1 cellular context compared by ENCODE assay signal in the genomic region with DNA sequence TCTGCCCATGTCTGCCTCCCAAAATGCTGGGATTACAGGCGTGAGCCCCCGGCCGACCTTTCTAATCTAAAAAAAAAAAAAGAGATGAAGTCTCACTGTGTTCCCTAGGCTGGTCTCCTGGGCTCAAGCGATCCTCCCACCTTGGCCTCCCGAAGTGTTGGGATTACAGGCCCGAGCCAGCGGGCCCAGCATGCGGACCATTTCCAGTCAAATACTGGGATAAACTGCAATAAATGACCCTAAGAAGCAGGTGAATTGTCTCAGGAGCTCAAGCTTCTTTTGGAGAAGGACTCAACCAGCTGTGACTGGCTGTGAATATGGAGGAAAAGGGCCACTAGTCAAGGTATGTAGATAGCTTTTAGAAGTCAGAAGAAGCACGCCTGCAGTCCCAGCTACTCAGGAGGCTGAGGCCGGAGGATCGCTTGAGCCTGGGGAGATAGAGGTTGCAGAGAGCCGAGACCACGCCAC.
TF ChIP-seq lines count a peak whose summit lies in the region.

No MANE protein-coding gene starts in this region.

TF ChIP-seq in K562, 482 proteins besides CTCF, POLR2A, EP300 and RAD21 (continued from another document and continues in another):
- TF ChIP-seq, protein P1, sequence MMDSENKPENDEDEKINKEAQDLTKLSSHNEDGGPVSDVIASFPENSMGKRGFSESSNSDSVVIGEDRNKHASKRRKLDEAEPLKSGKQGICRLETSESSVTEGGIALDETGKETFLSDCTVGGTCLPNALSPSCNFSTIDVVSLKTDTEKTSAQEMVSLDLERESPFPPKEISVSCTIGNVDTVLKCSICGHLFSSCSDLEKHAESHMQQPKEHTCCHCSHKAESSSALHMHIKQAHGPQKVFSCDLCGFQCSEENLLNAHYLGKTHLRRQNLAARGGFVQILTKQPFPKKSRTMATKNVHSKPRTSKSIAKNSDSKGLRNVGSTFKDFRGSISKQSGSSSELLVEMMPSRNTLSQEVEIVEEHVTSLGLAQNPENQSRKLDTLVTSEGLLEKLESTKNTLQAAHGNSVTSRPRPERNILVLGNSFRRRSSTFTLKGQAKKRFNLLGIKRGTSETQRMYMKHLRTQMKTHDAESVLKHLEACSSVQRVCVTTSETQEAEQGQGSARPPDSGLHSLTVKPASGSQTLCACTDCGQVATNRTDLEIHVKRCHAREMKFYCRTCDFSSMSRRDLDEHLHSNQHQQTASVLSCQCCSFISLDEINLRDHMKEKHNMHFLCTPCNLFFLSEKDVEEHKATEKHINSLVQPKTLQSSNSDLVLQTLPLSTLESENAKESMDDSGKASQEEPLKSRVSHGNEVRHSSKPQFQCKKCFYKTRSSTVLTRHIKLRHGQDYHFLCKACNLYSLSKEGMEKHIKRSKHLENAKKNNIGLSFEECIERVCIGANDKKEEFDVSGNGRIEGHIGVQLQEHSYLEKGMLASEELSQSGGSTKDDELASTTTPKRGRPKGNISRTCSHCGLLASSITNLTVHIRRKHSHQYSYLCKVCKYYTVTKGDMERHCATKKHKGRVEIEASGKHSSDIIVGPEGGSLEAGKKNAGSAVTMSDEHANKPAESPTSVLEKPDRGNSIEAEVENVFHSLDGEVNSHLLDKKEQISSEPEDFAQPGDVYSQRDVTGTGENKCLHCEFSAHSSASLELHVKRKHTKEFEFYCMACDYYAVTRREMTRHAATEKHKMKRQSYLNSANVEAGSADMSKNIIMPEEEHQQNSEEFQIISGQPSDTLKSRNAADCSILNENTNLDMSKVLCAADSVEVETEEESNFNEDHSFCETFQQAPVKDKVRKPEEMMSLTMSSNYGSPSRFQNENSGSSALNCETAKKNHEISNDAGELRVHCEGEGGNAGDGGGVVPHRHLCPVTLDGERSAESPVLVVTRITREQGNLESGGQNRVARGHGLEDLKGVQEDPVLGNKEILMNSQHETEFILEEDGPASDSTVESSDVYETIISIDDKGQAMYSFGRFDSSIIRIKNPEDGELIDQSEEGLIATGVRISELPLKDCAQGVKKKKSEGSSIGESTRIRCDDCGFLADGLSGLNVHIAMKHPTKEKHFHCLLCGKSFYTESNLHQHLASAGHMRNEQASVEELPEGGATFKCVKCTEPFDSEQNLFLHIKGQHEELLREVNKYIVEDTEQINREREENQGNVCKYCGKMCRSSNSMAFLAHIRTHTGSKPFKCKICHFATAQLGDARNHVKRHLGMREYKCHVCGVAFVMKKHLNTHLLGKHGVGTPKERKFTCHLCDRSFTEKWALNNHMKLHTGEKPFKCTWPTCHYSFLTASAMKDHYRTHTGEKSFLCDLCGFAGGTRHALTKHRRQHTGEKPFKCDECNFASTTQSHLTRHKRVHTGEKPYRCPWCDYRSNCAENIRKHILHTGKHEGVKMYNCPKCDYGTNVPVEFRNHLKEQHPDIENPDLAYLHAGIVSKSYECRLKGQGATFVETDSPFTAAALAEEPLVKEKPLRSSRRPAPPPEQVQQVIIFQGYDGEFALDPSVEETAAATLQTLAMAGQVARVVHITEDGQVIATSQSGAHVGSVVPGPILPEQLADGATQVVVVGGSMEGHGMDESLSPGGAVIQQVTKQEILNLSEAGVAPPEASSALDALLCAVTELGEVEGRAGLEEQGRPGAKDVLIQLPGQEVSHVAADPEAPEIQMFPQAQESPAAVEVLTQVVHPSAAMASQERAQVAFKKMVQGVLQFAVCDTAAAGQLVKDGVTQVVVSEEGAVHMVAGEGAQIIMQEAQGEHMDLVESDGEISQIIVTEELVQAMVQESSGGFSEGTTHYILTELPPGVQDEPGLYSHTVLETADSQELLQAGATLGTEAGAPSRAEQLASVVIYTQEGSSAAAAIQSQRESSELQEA (IDR thresholded peaks at IDR 0.05; ENCODE audit: low read depth): no peak
- TF ChIP-seq FOXK1 (CRISPR knock-in tag; IDR thresholded peaks at IDR 0.05; ENCODE audit: borderline replicate concordance): peak; percentile 68; the same call in 1 of the 2 replicates
- TF ChIP-seq ZBED1 (IDR thresholded peaks at IDR 0.05): no peak
- TF ChIP-seq, protein P2, sequence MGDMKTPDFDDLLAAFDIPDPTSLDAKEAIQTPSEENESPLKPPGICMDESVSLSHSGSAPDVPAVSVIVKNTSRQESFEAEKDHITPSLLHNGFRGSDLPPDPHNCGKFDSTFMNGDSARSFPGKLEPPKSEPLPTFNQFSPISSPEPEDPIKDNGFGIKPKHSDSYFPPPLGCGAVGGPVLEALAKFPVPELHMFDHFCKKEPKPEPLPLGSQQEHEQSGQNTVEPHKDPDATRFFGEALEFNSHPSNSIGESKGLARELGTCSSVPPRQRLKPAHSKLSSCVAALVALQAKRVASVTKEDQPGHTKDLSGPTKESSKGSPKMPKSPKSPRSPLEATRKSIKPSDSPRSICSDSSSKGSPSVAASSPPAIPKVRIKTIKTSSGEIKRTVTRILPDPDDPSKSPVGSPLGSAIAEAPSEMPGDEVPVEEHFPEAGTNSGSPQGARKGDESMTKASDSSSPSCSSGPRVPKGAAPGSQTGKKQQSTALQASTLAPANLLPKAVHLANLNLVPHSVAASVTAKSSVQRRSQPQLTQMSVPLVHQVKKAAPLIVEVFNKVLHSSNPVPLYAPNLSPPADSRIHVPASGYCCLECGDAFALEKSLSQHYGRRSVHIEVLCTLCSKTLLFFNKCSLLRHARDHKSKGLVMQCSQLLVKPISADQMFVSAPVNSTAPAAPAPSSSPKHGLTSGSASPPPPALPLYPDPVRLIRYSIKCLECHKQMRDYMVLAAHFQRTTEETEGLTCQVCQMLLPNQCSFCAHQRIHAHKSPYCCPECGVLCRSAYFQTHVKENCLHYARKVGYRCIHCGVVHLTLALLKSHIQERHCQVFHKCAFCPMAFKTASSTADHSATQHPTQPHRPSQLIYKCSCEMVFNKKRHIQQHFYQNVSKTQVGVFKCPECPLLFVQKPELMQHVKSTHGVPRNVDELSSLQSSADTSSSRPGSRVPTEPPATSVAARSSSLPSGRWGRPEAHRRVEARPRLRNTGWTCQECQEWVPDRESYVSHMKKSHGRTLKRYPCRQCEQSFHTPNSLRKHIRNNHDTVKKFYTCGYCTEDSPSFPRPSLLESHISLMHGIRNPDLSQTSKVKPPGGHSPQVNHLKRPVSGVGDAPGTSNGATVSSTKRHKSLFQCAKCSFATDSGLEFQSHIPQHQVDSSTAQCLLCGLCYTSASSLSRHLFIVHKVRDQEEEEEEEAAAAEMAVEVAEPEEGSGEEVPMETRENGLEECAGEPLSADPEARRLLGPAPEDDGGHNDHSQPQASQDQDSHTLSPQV (IDR thresholded peaks at IDR 0.05): peak; percentile 95; the same call in 1 of the 2 replicates
- no peak for TF ChIP-seq ZNF408 (CRISPR knock-in tag; IDR thresholded peaks at IDR 0.05; ENCODE audit: low read depth)
- TF ChIP-seq KDM5B (IDR thresholded peaks at IDR 0.05; ENCODE audit: insufficient replicate concordance, low read depth, low read length): peak; percentile 15
- TF ChIP-seq ZNF507 (tag; conservative IDR thresholded peaks at IDR 0.05): no peak
- TF ChIP-seq, protein P3, sequence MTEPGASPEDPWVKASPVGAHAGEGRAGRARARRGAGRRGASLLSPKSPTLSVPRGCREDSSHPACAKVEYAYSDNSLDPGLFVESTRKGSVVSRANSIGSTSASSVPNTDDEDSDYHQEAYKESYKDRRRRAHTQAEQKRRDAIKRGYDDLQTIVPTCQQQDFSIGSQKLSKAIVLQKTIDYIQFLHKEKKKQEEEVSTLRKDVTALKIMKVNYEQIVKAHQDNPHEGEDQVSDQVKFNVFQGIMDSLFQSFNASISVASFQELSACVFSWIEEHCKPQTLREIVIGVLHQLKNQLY (CRISPR knock-in tag; conservative IDR thresholded peaks at IDR 0.05): 0 out of 4 replicates have a peak, but pooled peaks of 1 of the 2 experiments have one; percentile 51
- no peak for TF ChIP-seq ZFP1 (CRISPR knock-in tag; IDR thresholded peaks at IDR 0.05)
- peak; percentile 71; the same call in 1 of the 2 replicates for TF ChIP-seq ERF (CRISPR knock-in tag; IDR thresholded peaks at IDR 0.05)
- TF ChIP-seq ZNF589 (CRISPR knock-in tag; IDR thresholded peaks at IDR 0.05; ENCODE audit: low read depth): 0 out of 2 replicates have a peak, but pooled peaks have one; percentile 21
- TF ChIP-seq, protein P4, sequence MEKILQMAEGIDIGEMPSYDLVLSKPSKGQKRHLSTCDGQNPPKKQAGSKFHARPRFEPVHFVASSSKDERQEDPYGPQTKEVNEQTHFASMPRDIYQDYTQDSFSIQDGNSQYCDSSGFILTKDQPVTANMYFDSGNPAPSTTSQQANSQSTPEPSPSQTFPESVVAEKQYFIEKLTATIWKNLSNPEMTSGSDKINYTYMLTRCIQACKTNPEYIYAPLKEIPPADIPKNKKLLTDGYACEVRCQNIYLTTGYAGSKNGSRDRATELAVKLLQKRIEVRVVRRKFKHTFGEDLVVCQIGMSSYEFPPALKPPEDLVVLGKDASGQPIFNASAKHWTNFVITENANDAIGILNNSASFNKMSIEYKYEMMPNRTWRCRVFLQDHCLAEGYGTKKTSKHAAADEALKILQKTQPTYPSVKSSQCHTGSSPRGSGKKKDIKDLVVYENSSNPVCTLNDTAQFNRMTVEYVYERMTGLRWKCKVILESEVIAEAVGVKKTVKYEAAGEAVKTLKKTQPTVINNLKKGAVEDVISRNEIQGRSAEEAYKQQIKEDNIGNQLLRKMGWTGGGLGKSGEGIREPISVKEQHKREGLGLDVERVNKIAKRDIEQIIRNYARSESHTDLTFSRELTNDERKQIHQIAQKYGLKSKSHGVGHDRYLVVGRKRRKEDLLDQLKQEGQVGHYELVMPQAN (IDR thresholded peaks at IDR 0.05; ENCODE audit: borderline replicate concordance): no peak
- TF ChIP-seq, protein P5, sequence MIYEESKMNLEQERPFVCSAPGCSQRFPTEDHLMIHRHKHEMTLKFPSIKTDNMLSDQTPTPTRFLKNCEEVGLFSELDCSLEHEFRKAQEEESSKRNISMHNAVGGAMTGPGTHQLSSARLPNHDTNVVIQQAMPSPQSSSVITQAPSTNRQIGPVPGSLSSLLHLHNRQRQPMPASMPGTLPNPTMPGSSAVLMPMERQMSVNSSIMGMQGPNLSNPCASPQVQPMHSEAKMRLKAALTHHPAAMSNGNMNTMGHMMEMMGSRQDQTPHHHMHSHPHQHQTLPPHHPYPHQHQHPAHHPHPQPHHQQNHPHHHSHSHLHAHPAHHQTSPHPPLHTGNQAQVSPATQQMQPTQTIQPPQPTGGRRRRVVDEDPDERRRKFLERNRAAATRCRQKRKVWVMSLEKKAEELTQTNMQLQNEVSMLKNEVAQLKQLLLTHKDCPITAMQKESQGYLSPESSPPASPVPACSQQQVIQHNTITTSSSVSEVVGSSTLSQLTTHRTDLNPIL (CRISPR knock-in tag; IDR thresholded peaks at IDR 0.05): no peak
- no peak for TF ChIP-seq POLR2AphosphoS5 (IDR thresholded peaks at IDR 0.05; ENCODE audit: control insufficient read depth, insufficient read depth, low read depth, low read length)
- TF ChIP-seq ZNF212 (CRISPR knock-in tag; IDR thresholded peaks at IDR 0.05): no peak
- no peak for TF ChIP-seq NONO (IDR thresholded peaks at IDR 0.05; ENCODE audit: low read depth in 2 of 2, low read length in 1 of 2)
- no peak for TF ChIP-seq FOXM1 (IDR thresholded peaks at IDR 0.05; ENCODE audit: low read depth)
- no peak for TF ChIP-seq FOXM1 (CRISPR knock-in tag; IDR thresholded peaks at IDR 0.05; ENCODE audit: low read depth)
- peak in 1 of 2 experiments; percentile 56; a peak in 2 of 4 replicates for TF ChIP-seq TEAD1 (CRISPR knock-in tag; IDR thresholded peaks at IDR 0.05)
- TF ChIP-seq ETS2 (tag; IDR thresholded peaks at IDR 0.05; ENCODE audit: borderline replicate concordance, poor library complexity, severe bottlenecking): no peak
- no peak for TF ChIP-seq ELF1 (tag; IDR thresholded peaks at IDR 0.05)
- no peak for TF ChIP-seq ILF3 (IDR thresholded peaks at IDR 0.05; ENCODE audit: borderline replicate concordance)
- peak; percentile 52; the same call in 1 of the 2 replicates for TF ChIP-seq ZNF41 (CRISPR knock-in tag; conservative IDR thresholded peaks at IDR 0.05)
- TF ChIP-seq, protein P6, sequence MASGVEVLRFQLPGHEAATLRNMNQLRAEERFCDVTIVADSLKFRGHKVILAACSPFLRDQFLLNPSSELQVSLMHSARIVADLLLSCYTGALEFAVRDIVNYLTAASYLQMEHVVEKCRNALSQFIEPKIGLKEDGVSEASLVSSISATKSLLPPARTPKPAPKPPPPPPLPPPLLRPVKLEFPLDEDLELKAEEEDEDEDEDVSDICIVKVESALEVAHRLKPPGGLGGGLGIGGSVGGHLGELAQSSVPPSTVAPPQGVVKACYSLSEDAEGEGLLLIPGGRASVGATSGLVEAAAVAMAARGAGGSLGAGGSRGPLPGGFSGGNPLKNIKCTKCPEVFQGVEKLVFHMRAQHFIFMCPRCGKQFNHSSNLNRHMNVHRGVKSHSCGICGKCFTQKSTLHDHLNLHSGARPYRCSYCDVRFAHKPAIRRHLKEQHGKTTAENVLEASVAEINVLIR (CRISPR knock-in tag; IDR thresholded peaks at IDR 0.05): 0 out of 2 replicates have a peak, but pooled peaks have one; percentile 11
- TF ChIP-seq ZC3H4 (CRISPR knock-in tag; IDR thresholded peaks at IDR 0.05; ENCODE audit: borderline replicate concordance): peak; percentile 17; the same call in 1 of the 2 replicates
- no peak for TF ChIP-seq SAFB (IDR thresholded peaks at IDR 0.05; ENCODE audit: borderline replicate concordance, low read depth, low read length)
- TF ChIP-seq ZNF76 (CRISPR knock-in tag; IDR thresholded peaks at IDR 0.05; ENCODE audit: borderline replicate concordance): 0 out of 2 replicates have a peak, but pooled peaks have one; percentile 83
- no peak for TF ChIP-seq TGIF2 (CRISPR knock-in tag; IDR thresholded peaks at IDR 0.05)
- peak; percentile 8; the same call in 1 of the 2 replicates for TF ChIP-seq SMAD4 (CRISPR knock-in tag; conservative IDR thresholded peaks at IDR 0.05)
- no peak for TF ChIP-seq FOXA1 (IDR thresholded peaks at IDR 0.05; ENCODE audit: borderline replicate concordance)
- TF ChIP-seq, protein P7, sequence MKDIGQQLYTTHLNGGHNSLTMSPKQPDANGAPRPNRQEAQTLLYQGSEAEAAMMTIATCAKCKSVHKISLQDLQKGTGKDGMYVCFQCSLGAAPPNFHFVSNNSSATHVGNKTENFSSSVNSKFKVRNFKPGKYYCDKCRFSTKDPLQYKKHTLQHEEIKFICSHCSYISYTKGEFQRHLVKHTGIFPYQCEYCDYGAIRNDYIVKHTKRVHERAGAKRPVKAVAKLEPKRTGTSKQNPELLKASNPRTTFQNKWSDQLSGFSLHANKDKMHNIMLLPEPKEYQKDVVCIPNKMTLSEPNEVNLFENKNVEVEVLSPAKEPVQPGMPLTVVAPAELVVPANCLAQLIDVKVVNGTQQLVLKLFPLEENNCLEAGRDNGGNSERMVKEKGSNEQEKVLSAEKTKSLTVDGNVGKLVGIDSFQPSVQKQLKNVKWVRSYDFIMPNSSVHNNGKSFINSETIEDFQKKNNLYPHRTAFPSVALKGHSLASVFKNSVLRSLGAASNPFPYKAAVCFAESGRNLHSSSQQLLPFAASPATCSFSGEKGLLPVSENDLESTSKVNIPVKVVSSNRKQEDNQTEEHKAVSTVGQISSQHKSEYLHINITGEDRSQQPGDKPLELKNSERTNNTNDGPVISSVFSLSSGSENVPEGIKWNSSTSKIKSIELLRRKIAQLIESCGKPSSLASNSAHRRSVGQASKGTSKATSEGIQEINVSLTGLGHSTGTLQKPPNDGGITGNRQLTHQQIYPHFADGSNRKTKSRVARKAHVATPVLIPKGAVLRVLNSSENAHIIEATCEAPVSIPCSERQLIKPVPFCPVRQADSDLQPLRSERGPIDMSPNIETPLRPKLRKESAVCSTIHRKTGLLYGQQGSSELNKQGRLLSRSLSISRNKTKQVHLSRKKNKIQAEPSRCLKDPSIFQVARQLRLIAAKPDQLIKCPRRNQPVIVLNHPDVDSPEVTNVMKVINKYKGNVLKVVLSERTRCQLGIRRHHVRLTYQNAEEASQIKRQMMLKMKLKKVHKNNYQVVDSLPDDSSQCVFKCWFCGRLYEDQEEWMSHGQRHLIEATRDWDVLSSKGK (CRISPR knock-in tag; IDR thresholded peaks at IDR 0.05): no peak
- TF ChIP-seq SMAD3 (CRISPR knock-in tag; conservative IDR thresholded peaks at IDR 0.05): 0 out of 2 replicates have a peak, but pooled peaks have one; percentile 21
